18 cellular contexts compared by ENCODE assay signal in the genomic region with DNA sequence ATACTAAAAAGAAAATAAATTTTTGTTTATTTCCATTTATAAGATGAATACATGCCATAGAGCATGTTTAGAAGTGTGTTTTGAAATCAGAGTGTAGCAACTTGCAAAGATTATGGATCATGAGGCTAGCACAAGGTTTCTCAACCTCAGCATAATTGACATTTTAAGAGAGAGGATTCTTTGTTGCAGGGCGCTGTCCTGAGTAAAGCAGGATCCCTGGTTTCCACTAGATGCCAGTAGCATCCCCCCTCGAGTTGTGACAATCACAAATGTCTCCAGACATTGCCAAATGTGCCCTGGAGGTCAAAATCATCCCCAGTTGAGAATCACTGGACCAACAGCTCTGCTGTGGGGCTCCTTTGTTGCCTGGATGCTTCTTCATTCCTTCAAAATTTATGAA.
DNase-seq lines count a peak whose midpoint lies in the region; TF ChIP-seq lines count a peak whose summit lies in the region.
"Had no signal": no experiment of that assay in that cellular context is flagged by ENCODE, and none has a peak within 500 bp of the region (broad histone marks: within the 10 kb centered on the region; RNA-seq: fewer than 3 reads in every experiment).

No MANE protein-coding gene starts in this region.

- in situ Hi-C loops in SK-MEL-5 (cut with HindIII; ENCODE audit: low pct_unique_long_range_greater_than_20kb, low sequenced_read_pairs) (no loop called here), KBM-7 (cut with MboI; ENCODE audit: low pct_unique_long_range_greater_than_20kb, low sequenced_read_pairs) (no loop called here)

- H3K4me3 ChIP-seq in H7 (ENCODE audit: insufficient read depth, low read depth, low read length), result no peak overlapping the region
- no peak overlapping the region for H3K4me3 ChIP-seq in osteoblast (ENCODE audit: insufficient read depth, low read length)
- H3K4me3 ChIP-seq in Peyer's patch, result no peak overlapping the region
- H3K4me3 ChIP-seq: dorsolateral prefrontal cortex, psoas muscle, SJCRH30 had no signal

- H3K36me3 ChIP-seq in H7 (replicated peaks; ENCODE audit: control insufficient read depth, insufficient read depth, low read length) (no peaks in the 10 kb centered on the region), osteoblast (ENCODE audit: insufficient read depth, low read length) (no peaks in the 10 kb centered on the region), Peyer's patch (no peaks in the 10 kb centered on the region)
- H3K36me3 ChIP-seq: SJCRH30 had no signal

- DNase-seq in H7 (peak; percentile 10), SK-MEL-5 (ENCODE audit: low read depth, low spot score) (peak; percentile 97), fibroblast of gingiva (ENCODE audit: low read depth) (peak; percentile 46), osteoblast (ENCODE audit: insufficient read length, low spot score, missing footprints) (no peak), NCI-H1436 treated with DMSO at 0.1 percent for 48 hours (lab: John Stamatoyannopoulos, UW) (no peak), KBM-7 (no peak), Peyer's patch (no peak), substantia nigra (lab: John Stamatoyannopoulos, UW) (no peak)
- DNase-seq: activated CD4-positive, alpha-beta T cell treated with anti-CD3 and anti-CD28 coated beads for 1 hour; AML-193; dorsolateral prefrontal cortex; GF-D8; IMR-90; NCI-H1048; NCI-H2081; NCI-H510A; psoas muscle; SJCRH30 had no signal

- peak; percentile 27 for TF ChIP-seq CTCF in osteoblast (IDR thresholded peaks at IDR 0.05; ENCODE audit: extremely low read depth, low read depth, low read length)
- TF ChIP-seq CTCF in Peyer's patch (IDR thresholded peaks at IDR 0.05), result no peak

- H3K27ac ChIP-seq in osteoblast (ENCODE audit: low read depth, low read length), result no peak overlapping the region
- H3K27ac ChIP-seq in Peyer's patch, result no peak overlapping the region
- no peak overlapping the region for H3K27ac ChIP-seq in substantia nigra (ENCODE audit: low read depth, low read length, poor library complexity, severe bottlenecking)
- H3K27ac ChIP-seq: dorsolateral prefrontal cortex, psoas muscle, SJCRH30 had no signal

- no peaks in the 10 kb centered on the region for H3K27me3 ChIP-seq in H7 (ENCODE audit: control insufficient read depth, insufficient read depth, low read length)
- H3K27me3 ChIP-seq in osteoblast (ENCODE audit: insufficient read depth, low read length), result no peaks in the 10 kb centered on the region
- H3K27me3 ChIP-seq in Peyer's patch, result no peaks in the 10 kb centered on the region
- H3K27me3 ChIP-seq: SJCRH30 had no signal

- H3K4me1 ChIP-seq in osteoblast (ENCODE audit: insufficient read depth, low read length), result no peaks in the 10 kb centered on the region
- H3K4me1 ChIP-seq in Peyer's patch, result no peaks in the 10 kb centered on the region
- H3K4me1 ChIP-seq: SJCRH30 had no signal

- no peaks in the 10 kb centered on the region for H4K20me1 ChIP-seq in osteoblast (ENCODE audit: insufficient read depth, low read length)

- no peak for TF ChIP-seq POLR2A in Peyer's patch (IDR thresholded peaks at IDR 0.05)

- no peak overlapping the region for H2AFZ ChIP-seq in osteoblast (ENCODE audit: low read length)

- no peaks in the 10 kb centered on the region for H3K79me2 ChIP-seq in osteoblast (ENCODE audit: insufficient read depth, low read length)

- H3K9me3 ChIP-seq in osteoblast (ENCODE audit: low read depth, low read length) (no peaks in the 10 kb centered on the region), Peyer's patch (no peaks in the 10 kb centered on the region)
- H3K9me3 ChIP-seq: psoas muscle, SJCRH30 had no signal

- no peak overlapping the region for H3K4me2 ChIP-seq in osteoblast (ENCODE audit: insufficient read depth, low read length)

Comparison
In these comparisons a context has a peak if more than half of its experiments do, and no peak if none do; other contexts are left out.
1. DNase-seq: peak in H7 (single experiment), SK-MEL-5 (single experiment) and fibroblast of gingiva (single experiment); none in osteoblast (single experiment), NCI-H1436 treated with DMSO at 0.1 percent for 48 hours (single experiment), KBM-7 (single experiment), Peyer's patch (0 of 3) and substantia nigra (0 of 49).